ENCODE assay signal across 28 cellular contexts in genomic region chr6:151038616-151039015, GRCh38.
DNase-seq lines count a peak whose midpoint lies in the region; ATAC-seq and TF ChIP-seq lines count a peak whose summit lies in the region.
"Had no signal": no experiment of that assay in that cellular context is flagged by ENCODE, and none has a peak within 500 bp of the region (broad histone marks: within the 10 kb centered on the region; RNA-seq: fewer than 3 reads in every experiment).

No MANE protein-coding gene starts in this region.

- H3K27ac Mint-ChIP-seq in CD14-positive monocyte (peak overlapping the region in 6 of 7 donors; percentile 4 to 83 (median 69)), HFFc6 (peak overlapping the region; percentile 95), neural progenitor cell (peak overlapping the region; percentile 55)
- H3K27ac Mint-ChIP-seq: activated naive CD8-positive, alpha-beta T cell treated with anti-CD3 and anti-CD28 coated beads, Interleukin-2, amount 10 ng/mL, durations not matched to agents 7 days and 5 days; naive thymus-derived CD8-positive, alpha-beta T cell; T-helper 1 cell treated with Interleukin-12 subunit alpha and Interleukin-12 subunit beta and Interleukin-4 antibody, amounts not matched to agents 30 μg/mL and 1 μg/mL, for 36 hours had no signal

- H3K4me1 ChIP-seq in neural progenitor cell (peaks cover 14% of the 10 kb centered on the region), prostate gland (replicated peaks) (no peaks in the 10 kb centered on the region)

- ATAC-seq in GM19463 (IDR thresholded peaks at IDR 0.05; ENCODE audit: unreplicated experiment) = no peak
- ATAC-seq: activated T-helper 17 cell treated with anti-CD3 and anti-CD28 coated beads, Interleukin-2, amount 50 U/mL, for 72 hours; gastrocnemius medialis; naive thymus-derived CD8-positive, alpha-beta T cell; right lobe of liver had no signal

- H3K36me3 ChIP-seq in neural progenitor cell = no peaks in the 10 kb centered on the region
- H3K36me3 ChIP-seq in prostate gland = no peaks in the 10 kb centered on the region
- H3K36me3 ChIP-seq: esophagus squamous epithelium, gastrocnemius medialis, left ventricle myocardium inferior, right lobe of liver, transverse colon had no signal

- H3K27ac ChIP-seq in coronary artery = peak overlapping the region; percentile 86 to 91
- H3K27ac ChIP-seq in neural progenitor cell = no peak overlapping the region
- no peak overlapping the region for H3K27ac ChIP-seq in prostate gland
- H3K27ac ChIP-seq: esophagus squamous epithelium, KMS-11, left ventricle myocardium inferior, right lobe of liver had no signal

- H3K4me2 ChIP-seq in neural progenitor cell = no peak overlapping the region
- H3K4me2 ChIP-seq: KMS-11 had no signal

- no peak overlapping the region for H3K4me3 ChIP-seq in coronary artery
- no peak overlapping the region for H3K4me3 ChIP-seq in neural progenitor cell
- H3K4me3 ChIP-seq in prostate gland = no peak overlapping the region
- H3K4me3 ChIP-seq: esophagus squamous epithelium, gastrocnemius medialis, left ventricle myocardium inferior, right lobe of liver, stomach, transverse colon had no signal

- DNase-seq in CD14-positive monocyte (ENCODE audit: low spot score) = no peak
- DNase-seq in HFFc6 = no peak
- DNase-seq in coronary artery (ENCODE audit: low spot score) = no peak
- no peak for DNase-seq in neural progenitor cell (ENCODE audit: low spot score)
- DNase-seq in AG08396 (ENCODE audit: low spot score) = no peak
- DNase-seq in prostate gland (ENCODE audit: low spot score) = no peak
- DNase-seq in effector CD8-positive, alpha-beta T cell (lab: John Stamatoyannopoulos, UW) = no peak
- DNase-seq: activated CD4-positive, alpha-beta T cell treated with anti-CD3 and anti-CD28 coated beads for 48 hours; activated naive CD8-positive, alpha-beta T cell treated with anti-CD3 and anti-CD28 coated beads, Interleukin-2, amount 10 ng/mL, durations not matched to agents 7 days and 5 days; CD4-positive, CD25-positive, alpha-beta regulatory T cell; effector CD4-positive, alpha-beta T cell; EL; esophagus squamous epithelium; gastrocnemius medialis; hypothalamus; left ventricle myocardium inferior; midbrain; naive thymus-derived CD8-positive, alpha-beta T cell; NCI-H526; posterior cingulate gyrus; right lobe of liver; stimulated activated CD4-positive, alpha-beta T cell treated with anti-CD3 and anti-CD28 coated beads, Interleukin-15, amount 100 ng/mL, for 24 hours; stomach; transverse colon had no signal

- TF ChIP-seq POLR2A in prostate gland (IDR thresholded peaks at IDR 0.05) = no peak

- TF ChIP-seq CTCF in CD14-positive monocyte (IDR thresholded peaks at IDR 0.05) (no peak), HFFc6 (IDR thresholded peaks at IDR 0.05) (no peak), coronary artery (IDR thresholded peaks at IDR 0.05) (no peak), neural progenitor cell (IDR thresholded peaks at IDR 0.05) (no peak), prostate gland (IDR thresholded peaks at IDR 0.05) (no peak)

- no peaks in the 10 kb centered on the region for H3K9me3 ChIP-seq in neural progenitor cell (ENCODE audit: low read depth)
- no peaks in the 10 kb centered on the region for H3K9me3 ChIP-seq in prostate gland
- H3K9me3 ChIP-seq: esophagus squamous epithelium, gastrocnemius medialis, left ventricle myocardium inferior, right lobe of liver, stomach, transverse colon had no signal

- no peaks in the 10 kb centered on the region for H3K27me3 ChIP-seq in neural progenitor cell
- no peaks in the 10 kb centered on the region for H3K27me3 ChIP-seq in prostate gland (replicated peaks; ENCODE audit: insufficient read depth)
- H3K27me3 ChIP-seq: esophagus squamous epithelium, gastrocnemius medialis, right lobe of liver, stomach, transverse colon had no signal

- no peaks in the 10 kb centered on the region for H3K79me2 ChIP-seq in neural progenitor cell (ENCODE audit: low read depth)

- H3K9me3 Mint-ChIP-seq in CD14-positive monocyte (no peaks in the 10 kb centered on the region), HFFc6 (no peaks in the 10 kb centered on the region), neural progenitor cell (peaks cover 7% of the 10 kb centered on the region)
- H3K9me3 Mint-ChIP-seq: activated naive CD8-positive, alpha-beta T cell treated with anti-CD3 and anti-CD28 coated beads, Interleukin-2, amount 10 ng/mL, durations not matched to agents 7 days and 5 days; activated T-helper 17 cell treated with anti-CD3 and anti-CD28 coated beads, Interleukin-2, amount 50 U/mL, for 72 hours; CD4-positive, CD25-positive, alpha-beta regulatory T cell; naive thymus-derived CD8-positive, alpha-beta T cell; T-helper 1 cell treated with Interleukin-12 subunit alpha and Interleukin-12 subunit beta and Interleukin-4 antibody, amounts not matched to agents 30 μg/mL and 1 μg/mL, for 36 hours had no signal

- H3K27me3 Mint-ChIP-seq in CD14-positive monocyte (ENCODE audit: low read depth in 3 of 3) (peaks cover 0 to 1% (median 0%) of the 10 kb centered on the region in 3 donors), HFFc6 (ENCODE audit: insufficient read depth) (peaks cover 1% of the 10 kb centered on the region; the same call in 1 of the 2 replicates), neural progenitor cell (ENCODE audit: insufficient read depth, low read depth) (peaks cover 5% of the 10 kb centered on the region)
- H3K27me3 Mint-ChIP-seq: activated naive CD8-positive, alpha-beta T cell treated with anti-CD3 and anti-CD28 coated beads, Interleukin-2, amount 10 ng/mL, durations not matched to agents 7 days and 5 days; activated T-helper 17 cell treated with anti-CD3 and anti-CD28 coated beads, Interleukin-2, amount 50 U/mL, for 72 hours; CD4-positive, CD25-positive, alpha-beta regulatory T cell; naive thymus-derived CD8-positive, alpha-beta T cell had no signal

- H4K20me1 ChIP-seq in neural progenitor cell (ENCODE audit: low read depth) = no peaks in the 10 kb centered on the region

- H3K4me3 Mint-ChIP-seq in CD14-positive monocyte (no peak overlapping the region), HFFc6 (peak overlapping the region; percentile 32; the same call in 1 of the 2 replicates), neural progenitor cell (no peak overlapping the region)
- H3K4me3 Mint-ChIP-seq: activated naive CD8-positive, alpha-beta T cell treated with anti-CD3 and anti-CD28 coated beads, Interleukin-2, amount 10 ng/mL, durations not matched to agents 7 days and 5 days; activated T-helper 17 cell treated with anti-CD3 and anti-CD28 coated beads, Interleukin-2, amount 50 U/mL, for 72 hours; naive thymus-derived CD8-positive, alpha-beta T cell; T-helper 1 cell treated with Interleukin-12 subunit alpha and Interleukin-12 subunit beta and Interleukin-4 antibody, amounts not matched to agents 30 μg/mL and 1 μg/mL, for 36 hours had no signal

- H3K4me1 Mint-ChIP-seq in CD14-positive monocyte = peaks cover 37% of the 10 kb centered on the region
- peaks cover 79% of the 10 kb centered on the region for H3K4me1 Mint-ChIP-seq in HFFc6 (ENCODE audit: low read depth)
- H3K4me1 Mint-ChIP-seq in neural progenitor cell = peaks cover 78% of the 10 kb centered on the region
- H3K4me1 Mint-ChIP-seq: activated naive CD8-positive, alpha-beta T cell treated with anti-CD3 and anti-CD28 coated beads, Interleukin-2, amount 10 ng/mL, durations not matched to agents 7 days and 5 days; CD4-positive, CD25-positive, alpha-beta regulatory T cell; naive thymus-derived CD8-positive, alpha-beta T cell had no signal

- no peaks in the 10 kb centered on the region for H3F3A ChIP-seq in neural progenitor cell (ENCODE audit: low read depth)

- peaks cover 10 to 17% of the 10 kb centered on the region in 2 donors for H3K36me3 Mint-ChIP-seq in CD14-positive monocyte
- peaks cover 43% of the 10 kb centered on the region for H3K36me3 Mint-ChIP-seq in HFFc6 (ENCODE audit: low read depth)
- peaks cover 31% of the 10 kb centered on the region for H3K36me3 Mint-ChIP-seq in neural progenitor cell

- H3K9ac ChIP-seq in neural progenitor cell = no peak overlapping the region
- H3K9ac ChIP-seq: KMS-11 had no signal

- intact Hi-C loops in CD14-positive monocyte (cut with micrococcal nuclease) = loop anchor here in 1 of 2 donors (10.0 kb wide), 1 partner anchor 356 kb away; the partner anchor contains the start of gene ZBTB2
- intact Hi-C loops in prostate gland (cut with DNase I) = no loop called here

- WGBS in prostate gland = 88% methylated on average over 7 of the region's 7 CpGs

- H2AFZ ChIP-seq in neural progenitor cell (replicated peaks) = no peak overlapping the region

Comparison
In these comparisons a context has a peak if more than half of its experiments do, and no peak if none do; other contexts are left out.
1. H3K27ac ChIP-seq: peak in coronary artery (2 of 2); none in neural progenitor cell (single experiment) and prostate gland (0 of 2).
2. Peak in every context shown above with its lines, with median percentiles within 50 percentile points of each other: H3K27ac Mint-ChIP-seq.